In the genomic region with DNA sequence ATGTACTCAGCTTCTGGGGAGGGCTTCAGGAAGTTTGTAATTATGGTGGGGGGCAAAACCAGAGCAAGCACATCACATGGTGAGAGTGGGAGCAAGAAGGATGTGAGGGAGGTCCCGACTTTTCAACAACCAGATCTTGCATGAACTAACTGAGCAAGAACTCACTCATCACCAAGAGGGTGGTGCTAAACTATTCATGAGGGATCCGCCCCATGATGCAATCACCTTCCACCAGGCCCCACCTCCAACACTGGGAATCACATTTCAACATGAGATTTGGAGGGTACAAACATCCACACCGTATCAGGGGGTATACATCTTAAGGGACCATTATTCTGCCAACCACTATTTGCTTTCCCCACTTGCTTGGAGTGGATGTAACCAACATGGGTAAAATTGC, we compare ENCODE assay signal across 28 cellular contexts.
"Had no signal": no experiment of that assay in that cellular context is flagged by ENCODE, and none has a peak within 500 bp of the region (broad histone marks: within the 10 kb centered on the region; RNA-seq: fewer than 3 reads in every experiment).

No MANE protein-coding gene starts in this region.

- ATAC-seq: activated T-cell treated with anti-CD3 and anti-CD28 coated beads, Interleukin-2, amount 50 U/mL, for 72 hours had no signal

- H3K4me1 ChIP-seq: esophagus muscularis mucosa had no signal

- DNase-seq: activated CD4-positive, alpha-beta memory T cell treated with anti-CD3 and anti-CD28 coated beads, Interleukin-2, amount 10 ng/mL, durations not matched to agents 7 days and 5 days; activated CD4-positive, alpha-beta T cell treated with anti-CD3 and anti-CD28 coated beads for 4 hours; activated CD4-positive, alpha-beta T cell treated with anti-CD3 and anti-CD28 coated beads, Interleukin-2, amount 10 ng/mL, durations not matched to agents 7 days and 5 days; activated CD4-positive, alpha-beta T cell treated with anti-CD3 and anti-CD28 coated beads, Interleukin-2, amount 50 U/mL, for 4 hours; activated CD4-positive, CD25-positive, alpha-beta regulatory T cell; activated CD4-positive, CD25-positive, alpha-beta regulatory T cell treated with anti-CD3 and anti-CD28 coated beads, Interleukin-2, amount 50 U/mL, for 72 hours; activated CD8-positive, alpha-beta memory T cell treated with anti-CD3 and anti-CD28 coated beads, Interleukin-2, amount 50 U/mL, for 48 hours; activated effector memory CD4-positive, alpha-beta T cell treated with Interleukin-2 at 50 U/mL for 16 hours; activated gamma-delta T cell treated with Interleukin-2 at 50 U/mL for 16 hours; activated naive CD4-positive, alpha-beta T cell treated with anti-CD3 and anti-CD28 coated beads, Interleukin-2, amount 50 U/mL, for 16 hours; activated naive CD4-positive, alpha-beta T cell treated with Interleukin-2 at 50 U/mL for 16 hours; activated T-cell treated with anti-CD3 and anti-CD28 coated beads for 4 hours; activated T-cell treated with anti-CD3 and anti-CD28 coated beads, Interleukin-2, amount 50 U/mL, for 24 hours; activated T-cell treated with anti-CD3 and anti-CD28 coated beads, Interleukin-2, amount 50 U/mL, for 72 hours; amniotic stem cell; anterior cingulate cortex; brain microvascular endothelial cell; dorsolateral prefrontal cortex; effector memory CD4-positive, alpha-beta T cell; endodermal cell; foreskin fibroblast; head of caudate nucleus; T-helper 2 cell had no signal

- H3K27ac ChIP-seq: brain microvascular endothelial cell, coronary artery, dorsolateral prefrontal cortex, esophagus muscularis mucosa had no signal

- H3K36me3 ChIP-seq: brain microvascular endothelial cell, esophagus muscularis mucosa had no signal

- H3K27me3 Mint-ChIP-seq: central memory CD8-positive, alpha-beta T cell; dendritic cell treated with granulocyte-macrophage colony-stimulating factor and Interleukin-4, amounts not matched to agents 40 ng/mL and 50 ng/mL, for 4 days had no signal

- H3K27me3 ChIP-seq: brain microvascular endothelial cell had no signal

- H3K9me3 ChIP-seq: esophagus muscularis mucosa had no signal

- H3K4me3 Mint-ChIP-seq: activated CD4-positive, alpha-beta memory T cell treated with anti-CD3 and anti-CD28 coated beads, Interleukin-2, amount 10 ng/mL, durations not matched to agents 7 days and 5 days; activated CD4-positive, alpha-beta T cell treated with anti-CD3 and anti-CD28 coated beads, Interleukin-2, amount 10 ng/mL, durations not matched to agents 7 days and 5 days; activated naive CD8-positive, alpha-beta T cell; activated T-cell treated with anti-CD3 and anti-CD28 coated beads, Interleukin-2, amount 50 U/mL, for 24 hours; activated T-cell treated with anti-CD3 and anti-CD28 coated beads, Interleukin-2, amount 50 U/mL, for 72 hours; central memory CD8-positive, alpha-beta T cell; dendritic cell treated with granulocyte-macrophage colony-stimulating factor and Interleukin-4, amounts not matched to agents 40 ng/mL and 50 ng/mL, for 4 days; endodermal cell had no signal

- H3K9me3 Mint-ChIP-seq: activated CD4-positive, alpha-beta memory T cell treated with anti-CD3 and anti-CD28 coated beads, Interleukin-2, amount 10 ng/mL, durations not matched to agents 7 days and 5 days; activated T-cell treated with anti-CD3 and anti-CD28 coated beads, Interleukin-2, amount 50 U/mL, for 24 hours; central memory CD8-positive, alpha-beta T cell had no signal

- H3K4me3 ChIP-seq: coronary artery, dorsolateral prefrontal cortex, esophagus muscularis mucosa had no signal

- H3K27ac Mint-ChIP-seq: activated CD4-positive, alpha-beta memory T cell treated with anti-CD3 and anti-CD28 coated beads, Interleukin-2, amount 10 ng/mL, durations not matched to agents 7 days and 5 days; activated CD4-positive, alpha-beta T cell treated with anti-CD3 and anti-CD28 coated beads, Interleukin-2, amount 10 ng/mL, durations not matched to agents 7 days and 5 days; activated naive CD8-positive, alpha-beta T cell; activated T-cell treated with anti-CD3 and anti-CD28 coated beads, Interleukin-2, amount 50 U/mL, for 24 hours; activated T-cell treated with anti-CD3 and anti-CD28 coated beads, Interleukin-2, amount 50 U/mL, for 72 hours; dendritic cell treated with granulocyte-macrophage colony-stimulating factor and Interleukin-4, amounts not matched to agents 40 ng/mL and 50 ng/mL, for 4 days; endodermal cell had no signal
